24 cellular contexts compared by ENCODE assay signal in genomic region chr19:51595776-51596175, GRCh38. TPM values are rescaled to one million over a fixed set of nuclear protein-coding genes. Genes with fewer than 3 reads are reported as not detected.
DNase-seq lines count a peak whose midpoint lies in the region; ATAC-seq and TF ChIP-seq lines count a peak whose summit lies in the region.
"Had no signal": no experiment of that assay in that cellular context is flagged by ENCODE, and none has a peak within 500 bp of the region (broad histone marks: within the 10 kb centered on the region; RNA-seq: fewer than 3 reads in every experiment).

No MANE protein-coding gene starts in this region.

- no peak overlapping the region for H2AFZ ChIP-seq in H9 (ENCODE audit: low read length)

- H3K14ac ChIP-seq in H9 (ENCODE audit: insufficient read depth, low read length) = no peak overlapping the region

- no peaks in the 10 kb centered on the region for H3K9me3 ChIP-seq in H9 (ENCODE audit: control insufficient read depth, low read depth, low read length)
- H3K9me3 ChIP-seq: left lung had no signal

- no CpG with 5 or more reads among the region's 2 CpGs for WGBS in H9 (ENCODE audit: extremely low coverage, insufficient read length, low lambda C conversion rate)

- no peak overlapping the region for H2BK20ac ChIP-seq in H9 (ENCODE audit: low read depth, low read length, poor library complexity, severe bottlenecking)

- peak; percentile 19 to 23 for DNase-seq in NOMO-1 (lab: John Stamatoyannopoulos, UW; ENCODE audit: unreplicated experiment in 2 of 2)
- no peak for DNase-seq in NOMO-1 treated with dmso at 0.1 percent for 144 hours (lab: John Stamatoyannopoulos, UW; ENCODE audit: unreplicated experiment)
- no peak for DNase-seq in H9
- DNase-seq in activated B cell treated with CpG ODN at 0.5 μM for 24 hours = no peak
- DNase-seq: 8988T; brain microvascular endothelial cell; EL; HCEC 1CT; left lung; midbrain; NCI-H2171 treated with DMSO at 0.1 percent for 48 hours; NCI-H526 treated with DMSO at 0.1 percent for 48 hours; nucleus accumbens; PC-3; retina; SHP77; spleen; stimulated activated CD4-positive, alpha-beta T cell treated with anti-CD3 and anti-CD28 coated beads, Interleukin-4, amount 100 ng/mL, for 4 hours; WERI-Rb-1 had no signal

- no peak overlapping the region for H2BK5ac ChIP-seq in H9 (ENCODE audit: insufficient read length, low read length)

- no peak overlapping the region for H3K27ac ChIP-seq in H9 (ENCODE audit: insufficient read length, low read depth, low read length)
- H3K27ac ChIP-seq: brain microvascular endothelial cell, left lung, spleen, WERI-Rb-1 had no signal

- peak overlapping the region; percentile 12 to 84; a peak in 2 of 5 replicates for H3K4me3 Mint-ChIP-seq in H9
- peak overlapping the region; percentile 96 for H3K4me3 Mint-ChIP-seq in activated B cell treated with CpG ODN at 0.5 μM for 24 hours
- peak overlapping the region; percentile 82 to 88 (median 88) for H3K4me3 Mint-ChIP-seq in nephron

- no peak for ATAC-seq in activated B cell treated with CpG ODN at 0.5 μM for 24 hours (ENCODE audit: low read depth)
- ATAC-seq in GM19452 (IDR thresholded peaks at IDR 0.05; ENCODE audit: unreplicated experiment) = no peak
- ATAC-seq in HG02642 (IDR thresholded peaks at IDR 0.05; ENCODE audit: poor library complexity, unreplicated experiment) = no peak
- no peak for ATAC-seq in HG02885 (IDR thresholded peaks at IDR 0.05; ENCODE audit: poor library complexity, unreplicated experiment)
- ATAC-seq: left lung, PC-3 had no signal

- no peaks in the 10 kb centered on the region for H3K79me1 ChIP-seq in H9 (ENCODE audit: insufficient read depth, low read depth, low read length, poor library complexity, severe bottlenecking)

- POLR2A ChIA-PET in activated B cell treated with CpG ODN at 0.5 μM for 24 hours (lab: Charles Lee) = interaction anchor here (0.7 to 1.6 kb wide), 2 partner anchors 24 to 1346 kb away, joined by 4 to 8 read pairs; partner anchors contain the start of gene ZNF175

- H3T11ph ChIP-seq in H9 (ENCODE audit: low read length) = no peak overlapping the region

- no peaks in the 10 kb centered on the region for H4K20me1 ChIP-seq in H9 (ENCODE audit: control insufficient read depth, insufficient read depth, insufficient read length)

- H4K8ac ChIP-seq in H9 (replicated peaks; ENCODE audit: insufficient read length, low read depth, low read length) = no peak overlapping the region

- no peak for TF ChIP-seq CTCF in H9 (conservative IDR thresholded peaks at IDR 0.05)
- TF ChIP-seq CTCF in activated B cell treated with CpG ODN at 0.5 μM for 24 hours (IDR thresholded peaks at IDR 0.05) = no peak
- TF ChIP-seq CTCF in nephron (IDR thresholded peaks at IDR 0.05; ENCODE audit: unreplicated experiment in 3 of 3) = no peak

- no peak overlapping the region for H3K4ac ChIP-seq in H9 (ENCODE audit: low read depth, low read length)

- H3K56ac ChIP-seq in H9 (ENCODE audit: insufficient read length, low read depth, low read length) = no peak overlapping the region

- H3K18ac ChIP-seq in H9 (ENCODE audit: insufficient read length, low read depth, low read length) = no peak overlapping the region

- no peak overlapping the region for H4K91ac ChIP-seq in H9 (ENCODE audit: insufficient read length, low read depth, low read length)

- H3K23me2 ChIP-seq in H9 (ENCODE audit: insufficient read length, low read depth, low read length, poor library complexity, severe bottlenecking) = peaks cover 11% of the 10 kb centered on the region

- H3K27ac Mint-ChIP-seq in H9 (no peak overlapping the region), activated B cell treated with CpG ODN at 0.5 μM for 24 hours (no peak overlapping the region), nephron (no peak overlapping the region)

- no peaks in the 10 kb centered on the region for H3K27me3 ChIP-seq in H9 (ENCODE audit: insufficient read depth, low read length)

- no peak overlapping the region for H2AK5ac ChIP-seq in H9 (ENCODE audit: insufficient read length, low read length)

- no peak overlapping the region for H4K5ac ChIP-seq in H9 (ENCODE audit: insufficient read length, low read depth, low read length)

- no peak overlapping the region for H2BK12ac ChIP-seq in H9 (ENCODE audit: insufficient read length, low read depth, low read length)

- H2BK15ac ChIP-seq in H9 (ENCODE audit: low read depth, low read length) = no peak overlapping the region

- peaks cover 11% of the 10 kb centered on the region for H3K27me3 Mint-ChIP-seq in H9 (ENCODE audit: low read depth)
- no peaks in the 10 kb centered on the region for H3K27me3 Mint-ChIP-seq in activated B cell treated with CpG ODN at 0.5 μM for 24 hours
- peaks cover 15% of the 10 kb centered on the region for H3K27me3 Mint-ChIP-seq in nephron (ENCODE audit: low read depth)

- H3K36me3 Mint-ChIP-seq in H9 (ENCODE audit: insufficient read depth in 1 of 3, low read depth in 3 of 3) (peaks cover 0 to 4% (median 0%) of the 10 kb centered on the region in 3 experiments; a peak in 2 of 7 replicates), activated B cell treated with CpG ODN at 0.5 μM for 24 hours (ENCODE audit: low read depth) (peaks cover 9% of the 10 kb centered on the region), nephron (ENCODE audit: low read depth) (peaks cover 5% of the 10 kb centered on the region)

- H3K4me2 ChIP-seq in H9 (ENCODE audit: insufficient read depth, insufficient read length, low read length) = no peak overlapping the region

- H3K4me1 ChIP-seq in H9 (ENCODE audit: insufficient read depth, low read length) = no peaks in the 10 kb centered on the region; the same call in 1 of the 2 replicates

- H2BK120ac ChIP-seq in H9 (ENCODE audit: low read depth, low read length, poor library complexity, severe bottlenecking) = no peak overlapping the region

- intact Hi-C loops in activated B cell treated with CpG ODN at 0.5 μM for 24 hours (cut with micrococcal nuclease) = no loop called here

- no peaks in the 10 kb centered on the region for H3K79me2 ChIP-seq in H9 (ENCODE audit: insufficient read depth, low read length)

- H3K9ac ChIP-seq in H9 (ENCODE audit: extremely low read depth, insufficient read length, low read length) = no peak overlapping the region

- CTCF ChIA-PET in activated B cell treated with CpG ODN at 0.5 μM for 24 hours (lab: Charles Lee) = interaction anchor here (1.3 kb wide), 1 partner anchor 10 kb away, joined by 5 read pairs; no protein-coding TSS in a partner anchor

- H3K9me3 Mint-ChIP-seq in H9 = peaks cover 36 to 40% of the 10 kb centered on the region in 2 experiments
- H3K9me3 Mint-ChIP-seq in activated B cell treated with CpG ODN at 0.5 μM for 24 hours = no peaks in the 10 kb centered on the region
- H3K9me3 Mint-ChIP-seq in nephron = peaks cover 4% of the 10 kb centered on the region

- H3K23ac ChIP-seq in H9 (ENCODE audit: insufficient read length, low read depth, low read length) = no peak overlapping the region

- peaks cover 15% of the 10 kb centered on the region in 2 experiments for H3K4me1 Mint-ChIP-seq in H9
- peaks cover 42% of the 10 kb centered on the region for H3K4me1 Mint-ChIP-seq in activated B cell treated with CpG ODN at 0.5 μM for 24 hours
- H3K4me1 Mint-ChIP-seq in nephron = peaks cover 11% of the 10 kb centered on the region

RNA-seq across cellular contexts. Expression of gene ZNF175, which starts 24.7 kb away (rescaled TPM):
- total RNA-seq in H9 (2021) (9.7 and 10.7 TPM in 2 replicates), activated B cell treated with CpG ODN at 0.5 μM for 24 hours (20.6 and 23.6 TPM in 2 replicates)

RNA-seq across cellular contexts. Expression of gene SIGLEC5, which starts 34.4 kb away (rescaled TPM):
- not detected in 2 replicates for total RNA-seq in H9 (2021)
- total RNA-seq in activated B cell treated with CpG ODN at 0.5 μM for 24 hours = 0.22 TPM in 1 of 2 replicates, not detected in the other
- total RNA-seq: PC-3; T-helper 1 cell treated with Interleukin-12 subunit alpha and Interleukin-12 subunit beta and Interleukin-4 antibody, amounts not matched to agents 30 ng/mL and 1 ng/mL, for 36 hours had no signal

RNA-seq across cellular contexts. Expression of gene SIGLEC14, which starts 50.8 kb away (rescaled TPM):
- total RNA-seq in H9 (2021) (not detected in 2 replicates), activated B cell treated with CpG ODN at 0.5 μM for 24 hours (10.5 and 12.8 TPM in 2 replicates)
- total RNA-seq: PC-3; T-helper 1 cell treated with Interleukin-12 subunit alpha and Interleukin-12 subunit beta and Interleukin-4 antibody, amounts not matched to agents 30 ng/mL and 1 ng/mL, for 36 hours had no signal

Comparison
In these comparisons a context has a peak if more than half of its experiments do, and no peak if none do; other contexts are left out.
1. DNase-seq: peak in NOMO-1 (2 of 2); none in NOMO-1 treated with dmso at 0.1 percent for 144 hours (single experiment), H9 (single experiment) and activated B cell treated with CpG ODN at 0.5 μM for 24 hours (single experiment).
2. RNA of gene SIGLEC14, which starts 50.8 kb away (total RNA-seq): 10.5 to 12.8 TPM in activated B cell treated with CpG ODN at 0.5 μM for 24 hours; not detected in H9; every median in the first group is over 10 times any median in the second.
3. Peak in every context shown above with its lines, with median percentiles within 50 percentile points of each other: H3K4me3 Mint-ChIP-seq.